ENCODE assay signal across 18 cellular contexts in the genomic region with DNA sequence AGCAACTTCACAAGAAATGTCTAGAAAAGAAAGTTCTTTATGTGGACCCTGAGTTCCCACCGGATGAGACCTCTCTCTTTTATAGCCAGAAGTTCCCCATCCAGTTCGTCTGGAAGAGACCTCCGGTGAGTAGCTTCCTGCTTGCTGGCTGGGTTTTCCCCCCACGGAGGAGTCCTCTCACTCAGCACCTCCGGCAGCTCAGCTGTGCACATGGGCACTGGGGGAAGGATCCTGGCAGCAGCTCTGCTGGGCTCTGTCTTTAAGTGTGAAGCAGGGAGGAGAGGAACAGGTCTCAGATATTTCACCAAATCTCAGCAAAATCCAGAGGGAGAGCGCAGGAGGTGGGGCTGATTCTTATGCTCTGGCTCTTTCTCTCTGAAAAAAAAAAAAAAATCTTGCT. TPM values are rescaled to one million over a fixed set of nuclear protein-coding genes. Genes with fewer than 3 reads are reported as not detected.
A peak's percentile ranks its signal among the peaks of the same experiment; 100 is the strongest.
DNase-seq lines count a peak whose midpoint lies in the region; ATAC-seq and TF ChIP-seq lines count a peak whose summit lies in the region.
"Had no signal": no experiment of that assay in that cellular context is flagged by ENCODE, and none has a peak within 500 bp of the region (broad histone marks: within the 10 kb centered on the region; RNA-seq: fewer than 3 reads in every experiment).

No MANE protein-coding gene starts in this region.

- TF ChIP-seq POLR2A in heart left ventricle (IDR thresholded peaks at IDR 0.05): no peak

- no peak for DNase-seq in heart left ventricle
- no peak for DNase-seq in cardiac septum (ENCODE audit: low spot score)
- peak; percentile 35 for DNase-seq in UCSD-AML1 (lab: John Stamatoyannopoulos, UW; ENCODE audit: unreplicated experiment)
- peak in 1 of 3 donors; percentile 56 for DNase-seq in right cardiac atrium
- no peak for DNase-seq in WERI-Rb-1
- DNase-seq in GM13976 (ENCODE audit: low spot score): no peak
- no peak for DNase-seq in NCI-H2196 treated with DMSO at 0.1 percent for 48 hours (lab: John Stamatoyannopoulos, UW; ENCODE audit: unreplicated experiment)
- DNase-seq: C1 segment of cervical spinal cord; CD8-positive, alpha-beta T cell; COR-L47; DMS153; DMS79 treated with DMSO at 0.1 percent for 48 hours; EL; IMR-90 had no signal

- peak overlapping the region; percentile 93 to 96 (median 95) for H3K9ac ChIP-seq in skeletal muscle tissue (ENCODE audit: low read depth in 1 of 3, low read length in 3 of 3)

- peaks cover 0 to 14% (median 0%) of the 10 kb centered on the region in 12 donors for H3K4me1 ChIP-seq in heart left ventricle
- no peaks in the 10 kb centered on the region for H3K4me1 ChIP-seq in right cardiac atrium (ENCODE audit: control insufficient read depth, insufficient read depth, low read length)
- peaks cover 26 to 53% (median 40%) of the 10 kb centered on the region in 3 donors for H3K4me1 ChIP-seq in skeletal muscle tissue (ENCODE audit: control insufficient read depth in 3 of 3, insufficient read depth in 3 of 3, low read length in 3 of 3)

- H3K27ac ChIP-seq in heart left ventricle: peak overlapping the region in 3 of 12 donors; percentile 13 to 34 (median 33)
- no peak overlapping the region for H3K27ac ChIP-seq in right cardiac atrium (ENCODE audit: low read length)
- peak overlapping the region; percentile 98 for H3K27ac ChIP-seq in skeletal muscle tissue (ENCODE audit: low read depth, low read length)
- no peak overlapping the region for H3K27ac ChIP-seq in WERI-Rb-1

- 39 to 55% (median 50%) methylated on average over 6 of the region's 6 CpGs for WGBS in heart left ventricle, 4 donors
- WGBS in right cardiac atrium: 41% methylated on average over 6 of the region's 6 CpGs

- H3K4me3 ChIP-seq in heart left ventricle (peak overlapping the region in 1 of 12 donors; percentile 15), right cardiac atrium (ENCODE audit: low read length) (peak overlapping the region; percentile 21), skeletal muscle tissue (ENCODE audit: low read length in 3 of 3) (peak overlapping the region; percentile 74 to 88 (median 76)), WERI-Rb-1 (ENCODE audit: low read depth, low read length) (no peak overlapping the region)

- intact Hi-C loops in heart left ventricle (cut with DNase I): loop anchor here in 1 of 10 donors (10.0 kb wide), 1 partner anchor 65 kb away; no protein-coding TSS in a partner anchor
- intact Hi-C loops in cardiac septum (cut with DNase I): no loop called here
- intact Hi-C loops in right cardiac atrium (cut with DNase I): no loop called here

- H3K36me3 ChIP-seq in heart left ventricle (peaks cover 0 to 35% (median 11%) of the 10 kb centered on the region in 9 donors), skeletal muscle tissue (ENCODE audit: control insufficient read depth in 3 of 3, insufficient read depth in 3 of 3, low read length in 3 of 3) (peaks cover 9 to 19% (median 11%) of the 10 kb centered on the region in 3 donors), WERI-Rb-1 (no peaks in the 10 kb centered on the region)

- ATAC-seq in heart left ventricle: peak; percentile 18 to 69 (median 58)
- peak; percentile 42 to 48 for ATAC-seq in right cardiac atrium
- ATAC-seq: CD8-positive, alpha-beta T cell; HCT116 had no signal

- TF ChIP-seq CTCF in heart left ventricle (IDR thresholded peaks at IDR 0.05) (no peak), WERI-Rb-1 (IDR thresholded peaks at IDR 0.05; ENCODE audit: low read depth, low read length) (no peak), GM13976 (IDR thresholded peaks at IDR 0.05; ENCODE audit: borderline replicate concordance, control extremely low read depth, extremely low read depth, insufficient read depth, missing control alignments) (no peak)

- H3K9me3 ChIP-seq in heart left ventricle (no peaks in the 10 kb centered on the region), right cardiac atrium (ENCODE audit: control insufficient read depth, low read length) (no peaks in the 10 kb centered on the region), skeletal muscle tissue (ENCODE audit: control insufficient read depth in 3 of 3, low read length in 3 of 3) (no peaks in the 10 kb centered on the region), WERI-Rb-1 (ENCODE audit: severe bottlenecking) (no peaks in the 10 kb centered on the region)

- H3K27me3 ChIP-seq in heart left ventricle (no peaks in the 10 kb centered on the region), right cardiac atrium (ENCODE audit: control insufficient read depth, insufficient read depth) (no peaks in the 10 kb centered on the region), skeletal muscle tissue (ENCODE audit: control insufficient read depth in 3 of 3, insufficient read depth in 3 of 3, low read length in 3 of 3) (no peaks in the 10 kb centered on the region), WERI-Rb-1 (ENCODE audit: insufficient read depth, low read depth, severe bottlenecking) (no peaks in the 10 kb centered on the region)

- in situ Hi-C loops in GM13976 (cut with MboI; ENCODE audit: low sequenced_read_pairs, unreplicated experiment): no loop called here

RNA-seq across cellular contexts. Expression of a gene that starts 0.7 kb away (rescaled TPM):
- total RNA-seq in heart left ventricle: 10 to 100 TPM in 1 of 9 donors, 1 to 10 TPM in 8; 1.3 to 12.2 (median 7.3) TPM
- 1 to 10 TPM; 2.0 to 9.9 TPM for polyA plus RNA-seq in heart left ventricle
- total RNA-seq in cardiac septum: 14.8 TPM
- 10 to 100 TPM in 1 of 4 donors, 1 to 10 TPM in 3; 6.8 to 11.3 (median 7.2) TPM for total RNA-seq in right cardiac atrium
- polyA plus RNA-seq in right cardiac atrium: 11.4 TPM
- 675 TPM for total RNA-seq in skeletal muscle tissue
- total RNA-seq: A172, HT-29 had no signal

Comparison
In these comparisons a context has a peak if more than half of its experiments do, and no peak if none do; other contexts are left out.
1. RNA of a gene that starts 0.7 kb away (total RNA-seq): 675 TPM in skeletal muscle tissue (single experiment); 14.8 TPM in cardiac septum (single experiment), 6.8 to 11.3 TPM in right cardiac atrium and 1.3 to 12.2 TPM in heart left ventricle; every median in the first group is over 10 times any median in the second.